In genomic region chr15:45064386-45064785, GRCh38 we compare ENCODE assay signal across 1 cellular context.
TF ChIP-seq lines count a peak whose summit lies in the region.

No MANE protein-coding gene starts in this region.

TF ChIP-seq in HCT116, 20 proteins besides CTCF, POLR2A, EP300 and RAD21 (continued from another document):
- TF ChIP-seq ZBTB33 (IDR thresholded peaks at IDR 0.05; ENCODE audit: extremely low read depth, insufficient replicate concordance, low read length) (no peak), ELF1 (IDR thresholded peaks at IDR 0.05; ENCODE audit: borderline replicate concordance, low read depth) (no peak), ZNF274 (IDR thresholded peaks at IDR 0.05; ENCODE audit: low read depth, low read length) (no peak), FOSL1 (IDR thresholded peaks at IDR 0.05; ENCODE audit: low read depth) (no peak), CEBPB (IDR thresholded peaks at IDR 0.05; ENCODE audit: low read depth) (no peak), ZFX (IDR thresholded peaks at IDR 0.05) (no peak), JUND (IDR thresholded peaks at IDR 0.05) (no peak), POLR2AphosphoS5 (IDR thresholded peaks at IDR 0.05; ENCODE audit: low read depth, low read length) (no peak), REST (IDR thresholded peaks at IDR 0.05; ENCODE audit: low read depth) (no peak), MAX (IDR thresholded peaks at IDR 0.05) (no peak), SRF (IDR thresholded peaks at IDR 0.05; ENCODE audit: low read depth) (no peak), EGR1 (IDR thresholded peaks at IDR 0.05; ENCODE audit: low read depth) (no peak)
